13 cellular contexts compared by ENCODE assay signal in genomic region chr7:55545496-55545895, GRCh38. TPM values are rescaled to one million over a fixed set of nuclear protein-coding genes. Genes with fewer than 3 reads are reported as not detected.
DNase-seq lines count a peak whose midpoint lies in the region; ATAC-seq and TF ChIP-seq lines count a peak whose summit lies in the region.
"Had no signal": no experiment of that assay in that cellular context is flagged by ENCODE, and none has a peak within 500 bp of the region (broad histone marks: within the 10 kb centered on the region; RNA-seq: fewer than 3 reads in every experiment).

No MANE protein-coding gene starts in this region.

- H3K4me3 ChIP-seq in OCI-LY1 (ENCODE audit: low read depth, low read length, poor library complexity, severe bottlenecking), result no peak overlapping the region
- H3K4me3 ChIP-seq in psoas muscle, result no peak overlapping the region
- H3K4me3 ChIP-seq: lung, SK-N-MC, suprapubic skin had no signal

- no peak overlapping the region for H2AFZ ChIP-seq in OCI-LY1 (ENCODE audit: low read length)

- H3K4me1 ChIP-seq in OCI-LY1 (ENCODE audit: insufficient read depth, low read length, severe bottlenecking), result peaks cover 61% of the 10 kb centered on the region
- H3K4me1 ChIP-seq in psoas muscle, result peaks cover 66% of the 10 kb centered on the region

- H3K9me2 ChIP-seq in OCI-LY1 (ENCODE audit: low read depth, low read length), result no peaks in the 10 kb centered on the region

- no peaks in the 10 kb centered on the region for H4K20me1 ChIP-seq in OCI-LY1 (ENCODE audit: insufficient read depth, low read length)

- H3K9me3 ChIP-seq in OCI-LY1 (ENCODE audit: low read length), result 0 out of 2 replicates have a peak, but pooled peaks cover 3% of the 10 kb centered on the region
- no peaks in the 10 kb centered on the region for H3K9me3 ChIP-seq in psoas muscle
- H3K9me3 ChIP-seq: suprapubic skin had no signal

- H3F3A ChIP-seq in OCI-LY1 (ENCODE audit: insufficient read depth, low read length), result no peaks in the 10 kb centered on the region

- TF ChIP-seq CTCF in OCI-LY1 (IDR thresholded peaks at IDR 0.05; ENCODE audit: low read length) (no peak), psoas muscle (IDR thresholded peaks at IDR 0.05) (peak; percentile 23)

- peak overlapping the region; percentile 33 for H3K27ac ChIP-seq in OCI-LY1 (ENCODE audit: low read depth, low read length, poor library complexity, severe bottlenecking)
- peak overlapping the region; percentile 33 for H3K27ac ChIP-seq in epithelial cell of prostate
- H3K27ac ChIP-seq in psoas muscle, result peak overlapping the region; percentile 89
- H3K27ac ChIP-seq: 22Rv1, SK-N-MC, suprapubic skin had no signal

- WGBS in psoas muscle, 3 donors, result 55 to 75% (median 59%) methylated on average over 6 of the region's 6 CpGs

- intact Hi-C loops in psoas muscle (cut with DNase I), result loop anchor here in 1 of 2 donors (5.0 kb wide), 1 partner anchor 47 kb away; no protein-coding TSS in a partner anchor

- ATAC-seq in psoas muscle (peak; percentile 69 to 81 (median 78)), HG03378 (IDR thresholded peaks at IDR 0.05; ENCODE audit: unreplicated experiment) (no peak)

- DNase-seq in DMS53 (lab: John Stamatoyannopoulos, UW) (peak; percentile 29), DMS53 treated with DMSO at 0.1 percent for 48 hours (lab: John Stamatoyannopoulos, UW; ENCODE audit: unreplicated experiment) (no peak), epithelial cell of prostate (ENCODE audit: low read depth, low spot score) (peak; percentile 76), psoas muscle (peak in 1 of 2 donors; percentile 31), NAMALWA (ENCODE audit: low spot score) (no peak)
- DNase-seq in stimulated activated CD4-positive, alpha-beta T cell treated with anti-CD3 and anti-CD28 coated beads, Interleukin-12 subunit alpha, Interleukin-12 subunit beta, amount 100 ng/mL, for 4 hours, result no peak
- DNase-seq: NCI-H1436 had no signal

- peaks cover 34% of the 10 kb centered on the region for H3K36me3 ChIP-seq in OCI-LY1 (ENCODE audit: insufficient read depth, low read length)
- no peaks in the 10 kb centered on the region for H3K36me3 ChIP-seq in psoas muscle (ENCODE audit: insufficient read depth in 1 of 2, low read depth in 1 of 2)
- H3K36me3 ChIP-seq: suprapubic skin had no signal

- peaks cover 98% of the 10 kb centered on the region for H3K79me2 ChIP-seq in OCI-LY1 (ENCODE audit: insufficient read depth, low read length)

- H3K27me3 ChIP-seq in OCI-LY1 (ENCODE audit: insufficient read depth, low read length), result no peaks in the 10 kb centered on the region
- H3K27me3 ChIP-seq in psoas muscle (ENCODE audit: insufficient read depth in 3 of 3, low read length in 2 of 3), result no peaks in the 10 kb centered on the region
- H3K27me3 ChIP-seq: suprapubic skin had no signal

- H3K4me2 ChIP-seq in OCI-LY1 (ENCODE audit: low read length), result no peak overlapping the region

- no peak overlapping the region for H3K9ac ChIP-seq in OCI-LY1 (ENCODE audit: low read length)

RNA-seq across cellular contexts. Expression of gene VOPP1, which starts 26.8 kb away (rescaled TPM):
- total RNA-seq in psoas muscle, result 10 to 100 TPM; 21.6 to 31.9 (median 30.5) TPM
- polyA plus RNA-seq in psoas muscle, result 10 to 100 TPM; 16.3 to 45.7 (median 19.5) TPM

Comparison
In these comparisons a context has a peak if more than half of its experiments do, and no peak if none do; other contexts are left out.
1. DNase-seq: peak in DMS53 (single experiment) and epithelial cell of prostate (single experiment); none in DMS53 treated with DMSO at 0.1 percent for 48 hours (single experiment), stimulated activated CD4-positive, alpha-beta T cell treated with anti-CD3 and anti-CD28 coated beads, Interleukin-12 subunit alpha, Interleukin-12 subunit beta, amount 100 ng/mL, for 4 hours (single experiment) and NAMALWA (single experiment).
2. H3K27ac ChIP-seq: peak in every context shown above with its lines; median percentile 89 in psoas muscle; 33 in OCI-LY1; 33 in epithelial cell of prostate.